Comparison of ENCODE assay signal across 28 cellular contexts in the genomic region with DNA sequence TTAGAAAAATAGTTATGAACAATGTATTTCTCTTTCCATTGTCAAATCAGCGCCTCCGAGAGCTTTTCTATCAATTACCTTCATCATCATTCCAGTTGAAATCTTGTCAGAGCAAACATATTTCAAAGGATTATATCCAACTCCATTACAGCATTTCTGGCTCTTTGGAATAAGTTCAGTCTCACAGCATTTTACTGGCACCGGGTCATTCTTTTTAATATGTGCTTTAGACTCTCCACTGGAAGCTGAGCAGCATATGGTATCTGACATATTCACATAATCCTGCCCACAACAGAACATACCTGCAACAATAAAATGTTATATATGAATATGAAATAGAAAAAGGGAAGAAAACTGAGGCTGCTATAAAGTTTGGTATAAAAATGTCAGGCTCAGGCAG.
"Had no signal": no experiment of that assay in that cellular context is flagged by ENCODE, and none has a peak within 500 bp of the region (broad histone marks: within the 10 kb centered on the region; RNA-seq: fewer than 3 reads in every experiment).

No MANE protein-coding gene starts in this region.

- H3K27ac ChIP-seq: stomach, suprapubic skin, testis, thoracic aorta, thyroid gland, tibial artery, tibial nerve, transverse colon, upper lobe of left lung, upper lobe of right lung, uterus, vagina had no signal

- H3K36me3 Mint-ChIP-seq: stimulated activated effector memory CD8-positive, alpha-beta T cell treated with anti-CD3 and anti-CD28 coated beads, Interleukin-12 subunit alpha, Interleukin-12 subunit beta, amount 100 ng/mL, for 72 hours; stimulated activated memory B cell treated with anti-CD40 and anti-IgM and Interleukin-4, amounts not matched to agents 10 μg/mL and 1 μg/mL and 100 μg/mL, for 72 hours; stimulated activated naive B cell treated with anti-CD40 and anti-IgM and Interleukin-4, amounts not matched to agents 10 μg/mL and 1 μg/mL and 100 μg/mL, for 72 hours; type B pancreatic cell had no signal

- H3K27ac Mint-ChIP-seq: stimulated activated effector memory CD8-positive, alpha-beta T cell treated with anti-CD3 and anti-CD28 coated beads, Interleukin-12 subunit alpha, Interleukin-12 subunit beta, amount 100 ng/mL, for 72 hours; stimulated activated memory B cell treated with anti-CD40 and anti-IgM and Interleukin-4, amounts not matched to agents 10 μg/mL and 1 μg/mL and 100 μg/mL, for 72 hours; stimulated activated naive B cell treated with anti-CD40 and anti-IgM and Interleukin-4, amounts not matched to agents 10 μg/mL and 1 μg/mL and 100 μg/mL, for 72 hours; stimulated activated naive CD8-positive, alpha-beta T cell treated with anti-CD3 and anti-CD28 coated beads, Interleukin-15, amount 100 ng/mL, for 72 hours; stimulated activated naive CD8-positive, alpha-beta T cell treated with anti-CD3 and anti-CD28 coated beads, Interleukin-15, Interleukin-2, amounts not matched to agents 100 ng/mL and 50 ng/mL, for 24 hours; type B pancreatic cell had no signal

- H3K4me3 Mint-ChIP-seq: stimulated activated effector memory CD8-positive, alpha-beta T cell treated with anti-CD3 and anti-CD28 coated beads, Interleukin-12 subunit alpha, Interleukin-12 subunit beta, amount 100 ng/mL, for 72 hours; stimulated activated memory B cell treated with anti-CD40 and anti-IgM and Interleukin-4, amounts not matched to agents 10 μg/mL and 1 μg/mL and 100 μg/mL, for 72 hours; stimulated activated naive B cell treated with anti-CD40 and anti-IgM and Interleukin-4, amounts not matched to agents 10 μg/mL and 1 μg/mL and 100 μg/mL, for 72 hours; stimulated activated naive CD8-positive, alpha-beta T cell treated with anti-CD3 and anti-CD28 coated beads, Interleukin-15, amount 100 ng/mL, for 72 hours; stimulated activated naive CD8-positive, alpha-beta T cell treated with anti-CD3 and anti-CD28 coated beads, Interleukin-15, Interleukin-2, amounts not matched to agents 100 ng/mL and 50 ng/mL, for 24 hours; type B pancreatic cell had no signal

- DNase-seq: stimulated activated CD4-positive, alpha-beta T cell treated with anti-CD3 and anti-CD28 coated beads, Interleukin-2, amount 100 ng/mL, for 48 hours; stimulated activated CD4-positive, alpha-beta T cell treated with anti-CD3 and anti-CD28 coated beads, Interleukin-4, amount 100 ng/mL, for 1 hour; stimulated activated CD4-positive, alpha-beta T cell treated with anti-CD3 and anti-CD28 coated beads, Interleukin-4, amount 100 ng/mL, for 24 hours; stimulated activated CD4-positive, alpha-beta T cell treated with anti-CD3 and anti-CD28 coated beads, Interleukin-4, amount 100 ng/mL, for 4 hours; stimulated activated CD8-positive, alpha-beta memory T cell treated with anti-CD3 and anti-CD28 coated beads, Interleukin-4, amount 100 ng/mL, for 48 hours; stimulated activated naive B cell treated with anti-CD40 and anti-IgM and Interleukin-4, amounts not matched to agents 10 μg/mL and 1 μg/mL and 100 μg/mL, for 72 hours; stimulated activated naive CD4-positive, alpha-beta T cell; stimulated activated naive CD4-positive, alpha-beta T cell treated with Interleukin-2 at 50 U/mL for 16 hours; stimulated activated naive CD8-positive, alpha-beta T cell treated with anti-CD3 and anti-CD28 coated beads, Interleukin-15, amount 100 ng/mL, for 72 hours; stimulated activated naive CD8-positive, alpha-beta T cell treated with anti-CD3 and anti-CD28 coated beads, Interleukin-15, Interleukin-2, amounts not matched to agents 100 U/mL and 50 U/mL, for 24 hours; stomach; substantia nigra; testis; thyroid gland; tibial artery; transverse colon; trophoblast cell; upper lobe of left lung; upper lobe of right lung; uterus had no signal

- H3K4me1 Mint-ChIP-seq: stimulated activated effector memory CD8-positive, alpha-beta T cell treated with anti-CD3 and anti-CD28 coated beads, Interleukin-12 subunit alpha, Interleukin-12 subunit beta, amount 100 ng/mL, for 72 hours; stimulated activated memory B cell treated with anti-CD40 and anti-IgM and Interleukin-4, amounts not matched to agents 10 μg/mL and 1 μg/mL and 100 μg/mL, for 72 hours; stimulated activated naive B cell treated with anti-CD40 and anti-IgM and Interleukin-4, amounts not matched to agents 10 μg/mL and 1 μg/mL and 100 μg/mL, for 72 hours; stimulated activated naive CD8-positive, alpha-beta T cell treated with anti-CD3 and anti-CD28 coated beads, Interleukin-15, amount 100 ng/mL, for 72 hours had no signal

- H3K9me3 ChIP-seq: stomach, suprapubic skin, testis, thoracic aorta, thyroid gland, tibial artery, tibial nerve, transverse colon, upper lobe of left lung, upper lobe of right lung, uterus, vagina had no signal

- H3K27me3 ChIP-seq: stomach, suprapubic skin, testis, thyroid gland, tibial artery, tibial nerve, transverse colon, upper lobe of left lung, upper lobe of right lung, uterus, vagina had no signal

- ATAC-seq: stimulated activated effector memory CD8-positive, alpha-beta T cell treated with anti-CD3 and anti-CD28 coated beads, Interleukin-12 subunit alpha, Interleukin-12 subunit beta, amount 100 ng/mL, for 72 hours; stimulated activated memory B cell treated with anti-CD40 and anti-IgM and Interleukin-4, amounts not matched to agents 10 μg/mL and 1 μg/mL and 100 μg/mL, for 72 hours; stimulated activated naive B cell treated with anti-CD40 and anti-IgM and Interleukin-4, amounts not matched to agents 10 μg/mL and 1 μg/mL and 100 μg/mL, for 72 hours; stimulated activated naive CD8-positive, alpha-beta T cell treated with anti-CD3 and anti-CD28 coated beads, Interleukin-15, amount 100 ng/mL, for 72 hours; stimulated activated naive CD8-positive, alpha-beta T cell treated with anti-CD3 and anti-CD28 coated beads, Interleukin-15, Interleukin-2, amounts not matched to agents 100 U/mL and 50 U/mL, for 24 hours; upper lobe of right lung had no signal

- H3K27me3 Mint-ChIP-seq: stimulated activated memory B cell treated with anti-CD40 and anti-IgM and Interleukin-4, amounts not matched to agents 10 μg/mL and 1 μg/mL and 100 μg/mL, for 72 hours; stimulated activated naive B cell treated with anti-CD40 and anti-IgM and Interleukin-4, amounts not matched to agents 10 μg/mL and 1 μg/mL and 100 μg/mL, for 72 hours; stimulated activated naive CD8-positive, alpha-beta T cell treated with anti-CD3 and anti-CD28 coated beads, Interleukin-15, amount 100 ng/mL, for 72 hours; stimulated activated naive CD8-positive, alpha-beta T cell treated with anti-CD3 and anti-CD28 coated beads, Interleukin-15, Interleukin-2, amounts not matched to agents 100 ng/mL and 50 ng/mL, for 24 hours; type B pancreatic cell had no signal

- H3K9me3 Mint-ChIP-seq: stimulated activated memory B cell treated with anti-CD40 and anti-IgM and Interleukin-4, amounts not matched to agents 10 μg/mL and 1 μg/mL and 100 μg/mL, for 72 hours; stimulated activated naive B cell treated with anti-CD40 and anti-IgM and Interleukin-4, amounts not matched to agents 10 μg/mL and 1 μg/mL and 100 μg/mL, for 72 hours; stimulated activated naive CD8-positive, alpha-beta T cell treated with anti-CD3 and anti-CD28 coated beads, Interleukin-15, Interleukin-2, amounts not matched to agents 100 ng/mL and 50 ng/mL, for 24 hours; type B pancreatic cell had no signal
